Comparison of ENCODE assay signal across 8 cellular contexts in the genomic region with DNA sequence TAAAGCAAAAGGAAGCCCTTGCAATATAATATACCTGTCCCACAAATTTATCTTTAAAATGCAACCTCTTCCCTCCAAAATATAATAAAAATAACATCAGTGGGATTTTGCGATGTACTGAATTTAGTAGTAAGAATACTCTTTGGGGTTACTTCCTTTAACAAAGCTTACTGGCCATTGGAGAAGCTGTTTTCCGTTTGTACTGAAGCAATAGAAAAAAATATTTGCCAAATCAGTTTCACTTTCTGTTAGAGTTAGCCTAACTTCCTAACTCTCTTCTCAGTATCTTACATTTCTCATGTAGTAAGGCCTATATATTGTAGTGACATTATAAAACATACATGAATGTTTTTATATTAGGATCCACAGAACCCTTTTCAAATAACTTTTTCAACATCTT. TPM values are rescaled to one million over a fixed set of nuclear protein-coding genes. Genes with fewer than 3 reads are reported as not detected.
A peak's percentile ranks its signal among the peaks of the same experiment; 100 is the strongest.
DNase-seq lines count a peak whose midpoint lies in the region; ATAC-seq and TF ChIP-seq lines count a peak whose summit lies in the region.

No MANE protein-coding gene starts in this region.

- no peak for ATAC-seq in right cardiac atrium
- ATAC-seq in Right ventricle myocardium inferior: no peak

- H3K36me3 Mint-ChIP-seq in activated T-helper 2 cell treated with anti-CD3 and anti-CD28 coated beads, Interferon-gamma antibody, Interleukin-2, Interleukin-4, amounts not matched to agents 10 μg/mL and 5 μg/mL and 100 μg/mL, durations not matched to agents 14 hours and 24 hours and 36 hours (ENCODE audit: low read depth): peaks cover 61% of the 10 kb centered on the region

- H3K27me3 ChIP-seq in right cardiac atrium (ENCODE audit: control insufficient read depth, insufficient read depth) (no peaks in the 10 kb centered on the region), uterus (no peaks in the 10 kb centered on the region)

- H3K4me3 Mint-ChIP-seq in activated T-helper 2 cell treated with anti-CD3 and anti-CD28 coated beads, Interferon-gamma antibody, Interleukin-2, Interleukin-4, amounts not matched to agents 10 μg/mL and 5 μg/mL and 100 μg/mL, durations not matched to agents 14 hours and 24 hours and 36 hours (ENCODE audit: low read depth): peak overlapping the region; percentile 69

- no peak for DNase-seq in right cardiac atrium
- no peak for DNase-seq in Right ventricle myocardium inferior (ENCODE audit: missing footprints)
- DNase-seq in activated T-helper 2 cell treated with anti-CD3 and anti-CD28 coated beads, Interferon-gamma antibody, Interleukin-2, Interleukin-4, amounts not matched to agents 10 μg/mL and 5 μg/mL and 100 μg/mL, durations not matched to agents 14 hours and 24 hours and 36 hours (ENCODE audit: low spot score): no peak
- peak; percentile 13 for DNase-seq in kidney glomerular epithelial cell (lab: John Stamatoyannopoulos, UW)
- no peak for DNase-seq in uterus
- no peak for DNase-seq in iPS-NIHi7 (ENCODE audit: extremely low spot score)
- DNase-seq in stimulated activated CD4-positive, alpha-beta T cell treated with anti-CD3 and anti-CD28 coated beads, Interleukin-4, amount 100 ng/mL, for 4 hours: no peak
- no peak for DNase-seq in occipital lobe (lab: John Stamatoyannopoulos, UW)

- peak overlapping the region; percentile 11 for H3K4me3 ChIP-seq in right cardiac atrium (ENCODE audit: low read length)
- H3K4me3 ChIP-seq in uterus: no peak overlapping the region

- no peaks in the 10 kb centered on the region for H3K9me3 ChIP-seq in right cardiac atrium (ENCODE audit: control insufficient read depth, low read length)
- no peaks in the 10 kb centered on the region for H3K9me3 ChIP-seq in uterus

- H3K9me3 Mint-ChIP-seq in activated T-helper 2 cell treated with anti-CD3 and anti-CD28 coated beads, Interferon-gamma antibody, Interleukin-2, Interleukin-4, amounts not matched to agents 10 μg/mL and 5 μg/mL and 100 μg/mL, durations not matched to agents 14 hours and 24 hours and 36 hours: no peaks in the 10 kb centered on the region

- peaks cover 64% of the 10 kb centered on the region for H3K4me1 Mint-ChIP-seq in activated T-helper 2 cell treated with anti-CD3 and anti-CD28 coated beads, Interferon-gamma antibody, Interleukin-2, Interleukin-4, amounts not matched to agents 10 μg/mL and 5 μg/mL and 100 μg/mL, durations not matched to agents 14 hours and 24 hours and 36 hours (ENCODE audit: low read depth)

- 21% methylated on average over 2 of the region's 2 CpGs for WGBS in right cardiac atrium

- H3K27ac ChIP-seq in right cardiac atrium (ENCODE audit: low read length) (no peak overlapping the region), uterus (peak overlapping the region; percentile 9 to 90)

- H3K27ac Mint-ChIP-seq in activated T-helper 2 cell treated with anti-CD3 and anti-CD28 coated beads, Interferon-gamma antibody, Interleukin-2, Interleukin-4, amounts not matched to agents 10 μg/mL and 5 μg/mL and 100 μg/mL, durations not matched to agents 14 hours and 24 hours and 36 hours: peak overlapping the region; percentile 79

- TF ChIP-seq POLR2A in uterus (IDR thresholded peaks at IDR 0.05): no peak

- H3K36me3 ChIP-seq in uterus: no peaks in the 10 kb centered on the region

- H3K4me1 ChIP-seq in right cardiac atrium (ENCODE audit: control insufficient read depth, insufficient read depth, low read length) (peaks cover 8% of the 10 kb centered on the region), uterus (peaks cover 20 to 36% of the 10 kb centered on the region in 2 donors)

- TF ChIP-seq CTCF in uterus (IDR thresholded peaks at IDR 0.05): no peak

- intact Hi-C loops in right cardiac atrium (cut with DNase I) (no loop called here), Right ventricle myocardium inferior (cut with DNase I) (loop anchor here (5.0 kb wide), 1 partner anchor 66 kb away; no protein-coding TSS in a partner anchor), uterus (cut with DNase I; ENCODE audit: low total_unique reads) (no loop called here)
- intact Hi-C loops in activated T-helper 2 cell treated with anti-CD3 and anti-CD28 coated beads, Interferon-gamma antibody, Interleukin-2, Interleukin-4, amounts not matched to agents 10 μg/mL and 5 μg/mL and 100 μg/mL, durations not matched to agents 14 hours and 24 hours and 36 hours (cut with micrococcal nuclease): no loop called here

- H3K27me3 Mint-ChIP-seq in activated T-helper 2 cell treated with anti-CD3 and anti-CD28 coated beads, Interferon-gamma antibody, Interleukin-2, Interleukin-4, amounts not matched to agents 10 μg/mL and 5 μg/mL and 100 μg/mL, durations not matched to agents 14 hours and 24 hours and 36 hours (ENCODE audit: low read depth): no peaks in the 10 kb centered on the region

RNA-seq across cellular contexts. Expression of a gene that starts 3.7 kb away (rescaled TPM):
- 100 to 1,000 TPM in 3 of 4 donors, 10 to 100 TPM in 1; 93.6 to 117 (median 115) TPM for total RNA-seq in right cardiac atrium
- 56.3 TPM for polyA plus RNA-seq in right cardiac atrium
- 92.1 TPM for total RNA-seq in Right ventricle myocardium inferior
- total RNA-seq in activated T-helper 2 cell treated with anti-CD3 and anti-CD28 coated beads, Interferon-gamma antibody, Interleukin-2, Interleukin-4, amounts not matched to agents 10 μg/mL and 5 μg/mL and 100 μg/mL, durations not matched to agents 14 hours and 24 hours and 36 hours: 113 and 115 TPM in 2 replicates
- total RNA-seq in uterus: 100 to 1,000 TPM in 1 of 4 donors, 10 to 100 TPM in 3; 32.6 to 153 (median 68.4) TPM
- 55.4 TPM for total RNA-seq in occipital lobe
